20 cellular contexts compared by ENCODE assay signal in the genomic region with DNA sequence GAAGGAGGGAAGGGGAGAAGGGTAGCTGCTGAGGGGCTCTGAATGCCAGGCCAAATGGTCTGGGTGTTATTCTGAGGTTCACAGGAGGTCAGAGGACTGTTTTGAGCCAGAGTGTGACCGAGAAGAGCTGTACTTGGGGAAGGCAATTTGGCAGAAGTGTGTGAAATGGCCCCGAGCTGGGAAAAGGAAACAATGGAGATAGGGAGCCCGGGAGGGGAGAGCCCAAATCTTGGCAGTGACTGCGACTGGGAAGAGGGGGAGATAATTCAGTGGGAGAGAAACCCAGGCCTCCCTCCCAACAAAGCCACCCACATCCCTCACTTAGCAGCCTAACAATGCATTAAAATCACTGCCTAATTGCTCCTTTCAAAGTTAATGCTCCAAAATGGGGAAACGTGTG. TPM values are rescaled to one million over a fixed set of nuclear protein-coding genes. Genes with fewer than 3 reads are reported as not detected.
"Had no signal": no experiment of that assay in that cellular context is flagged by ENCODE, and none has a peak within 500 bp of the region (broad histone marks: within the 10 kb centered on the region; RNA-seq: fewer than 3 reads in every experiment).

No MANE protein-coding gene starts in this region.

- H3K27me3 ChIP-seq: cardiac muscle cell, colonic mucosa, sigmoid colon, upper lobe of right lung had no signal

- DNase-seq: activated CD4-positive, alpha-beta T cell treated with anti-CD3 and anti-CD28 coated beads, Interleukin-2, amount 10 ng/mL, durations not matched to agents 7 days and 5 days; activated CD4-positive, CD25-positive, alpha-beta regulatory T cell; activated naive CD4-positive, alpha-beta T cell treated with anti-CD3 and anti-CD28 coated beads, Interleukin-2, amount 10 ng/mL, durations not matched to agents 7 days and 5 days; colonic mucosa; mammary epithelial cell; natural killer cell; sigmoid colon; stimulated activated CD4-positive, alpha-beta T cell treated with anti-CD3 and anti-CD28 coated beads, Interleukin-2, amount 100 ng/mL, for 24 hours; stimulated activated naive CD8-positive, alpha-beta T cell treated with anti-CD3 and anti-CD28 coated beads, Interleukin-15, Interleukin-2, amounts not matched to agents 100 U/mL and 50 U/mL, for 24 hours; T-helper 17 cell; upper lobe of right lung had no signal

- H3K36me3 ChIP-seq: cardiac muscle cell, colonic mucosa, prostate gland, sigmoid colon, suprapubic skin, upper lobe of right lung had no signal

- ATAC-seq: natural killer cell; stimulated activated naive CD8-positive, alpha-beta T cell treated with anti-CD3 and anti-CD28 coated beads, Interleukin-15, Interleukin-2, amounts not matched to agents 100 U/mL and 50 U/mL, for 24 hours; T-helper 17 cell; upper lobe of right lung had no signal

- FAIRE-seq: endothelial cell of umbilical vein, frontal cortex had no signal

- H3K4me1 ChIP-seq: colonic mucosa, prostate gland, sigmoid colon, suprapubic skin, upper lobe of right lung had no signal

- H3K4me3 ChIP-seq: cardiac muscle cell, colonic mucosa, prostate gland, sigmoid colon, suprapubic skin, upper lobe of right lung had no signal

- H3K27ac ChIP-seq: cardiac muscle cell, colonic mucosa, prostate gland, sigmoid colon, suprapubic skin, upper lobe of right lung had no signal

- H3K9me3 ChIP-seq: colonic mucosa, prostate gland, sigmoid colon, suprapubic skin, upper lobe of right lung had no signal

RNA-seq across cellular contexts. Expression of a gene that starts 17.0 kb away (rescaled TPM):
- total RNA-seq: activated CD4-positive, alpha-beta T cell treated with anti-CD3 and anti-CD28 coated beads, Interleukin-2, amount 10 ng/mL, durations not matched to agents 7 days and 5 days; activated T-helper 2 cell treated with anti-CD3 and anti-CD28 coated beads, Interferon-gamma antibody, Interleukin-2, Interleukin-4, amounts not matched to agents 10 μg/mL and 5 μg/mL and 100 μg/mL, durations not matched to agents 14 hours and 24 hours and 36 hours; colonic mucosa; endothelial cell of umbilical vein; fibroblast of lung; frontal cortex; mammary epithelial cell; mucosa of gallbladder; natural killer cell; prostate gland; sigmoid colon; suprapubic skin; T-helper 17 cell had no signal
- polyA plus RNA-seq: adipose tissue, endothelial cell of umbilical vein, fibroblast of lung, mammary epithelial cell, sigmoid colon had no signal
